In the genomic region with DNA sequence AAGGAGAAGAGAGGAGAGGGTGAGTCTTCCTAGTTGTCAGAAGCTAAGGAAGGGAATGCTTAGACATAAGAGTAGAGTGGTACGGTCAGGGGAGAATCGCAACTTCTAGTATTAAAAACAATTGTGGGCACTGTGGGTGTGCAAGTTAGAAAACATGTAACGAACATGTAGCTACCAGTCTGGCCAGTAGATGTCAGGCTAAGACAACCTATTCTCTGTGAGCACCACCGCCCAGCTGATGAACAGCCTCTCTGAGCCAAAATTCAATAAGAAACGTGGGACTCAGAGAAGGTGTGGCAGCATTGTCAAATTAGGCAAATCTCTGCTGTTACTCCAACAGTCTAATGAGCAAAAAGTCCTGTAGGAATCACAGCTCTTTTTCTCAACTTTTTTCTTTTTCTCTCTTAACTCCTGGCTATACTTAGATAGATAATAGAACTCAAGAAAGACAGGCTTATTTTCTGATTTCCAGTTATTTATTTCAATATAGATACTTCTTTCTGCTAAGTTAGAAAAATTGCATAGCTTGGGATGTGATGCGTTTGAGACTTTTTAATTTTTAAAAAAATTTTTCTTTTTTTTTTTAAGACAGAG, we compare ENCODE assay signal across 9 cellular contexts.
DNase-seq lines count a peak whose midpoint lies in the region; ATAC-seq and TF ChIP-seq lines count a peak whose summit lies in the region.
"Had no signal": no experiment of that assay in that cellular context is flagged by ENCODE, and none has a peak within 500 bp of the region (broad histone marks: within the 10 kb centered on the region; RNA-seq: fewer than 3 reads in every experiment).

No MANE protein-coding gene starts in this region.

- no peaks in the 10 kb centered on the region for H4K20me1 ChIP-seq in osteoblast (ENCODE audit: insufficient read depth, low read length)

- no peaks in the 10 kb centered on the region for H3K9me3 Mint-ChIP-seq in CD4-positive, alpha-beta memory T cell
- H3K9me3 Mint-ChIP-seq in activated T-helper 2 cell treated with anti-CD3 and anti-CD28 coated beads, Interferon-gamma antibody, Interleukin-2, Interleukin-4, amounts not matched to agents 10 μg/mL and 5 μg/mL and 100 μg/mL, durations not matched to agents 14 hours and 24 hours and 36 hours, result no peaks in the 10 kb centered on the region
- H3K9me3 Mint-ChIP-seq: T-helper 1 cell treated with Interleukin-12 subunit alpha and Interleukin-12 subunit beta and Interleukin-4 antibody, amounts not matched to agents 30 μg/mL and 1 μg/mL, for 36 hours had no signal

- H3K4me1 ChIP-seq in CD4-positive, alpha-beta memory T cell (ENCODE audit: insufficient read depth, low read length), result no peaks in the 10 kb centered on the region
- H3K4me1 ChIP-seq in RWPE2 (ENCODE audit: insufficient read depth, poor library complexity, severe bottlenecking), result no peaks in the 10 kb centered on the region
- no peaks in the 10 kb centered on the region for H3K4me1 ChIP-seq in foreskin keratinocyte
- peaks cover 28% of the 10 kb centered on the region for H3K4me1 ChIP-seq in osteoblast (ENCODE audit: insufficient read depth, low read length)
- H3K4me1 ChIP-seq in tibial artery, result peaks cover 0 to 31% (median 9%) of the 10 kb centered on the region in 4 donors

- no peaks in the 10 kb centered on the region for H3K79me2 ChIP-seq in osteoblast (ENCODE audit: insufficient read depth, low read length)

- no peaks in the 10 kb centered on the region for H3K36me3 ChIP-seq in CD4-positive, alpha-beta memory T cell (ENCODE audit: insufficient read depth, low read length)
- no peaks in the 10 kb centered on the region for H3K36me3 ChIP-seq in RWPE2 (ENCODE audit: low read depth)
- H3K36me3 ChIP-seq in osteoblast (ENCODE audit: insufficient read depth, low read length), result no peaks in the 10 kb centered on the region
- H3K36me3 ChIP-seq in tibial artery, result no peaks in the 10 kb centered on the region

- no peak overlapping the region for H2AFZ ChIP-seq in osteoblast (ENCODE audit: low read length)

- POLR2A ChIA-PET in CD4-positive, alpha-beta memory T cell (lab: Charles Lee; ENCODE audit: partially characterized antibody), result interaction anchor here (0.8 kb wide), 1 partner anchor 374 kb away, joined by 4 read pairs; no protein-coding TSS in a partner anchor

- H3K9me3 ChIP-seq in CD4-positive, alpha-beta memory T cell (ENCODE audit: control insufficient read depth in 1 of 2, low read length in 2 of 2), result no peaks in the 10 kb centered on the region
- H3K9me3 ChIP-seq in RWPE2 (ENCODE audit: severe bottlenecking) (no peaks in the 10 kb centered on the region), osteoblast (ENCODE audit: low read depth, low read length) (no peaks in the 10 kb centered on the region), tibial artery (no peaks in the 10 kb centered on the region)

- H3K4me3 Mint-ChIP-seq in CD4-positive, alpha-beta memory T cell, result no peak overlapping the region
- H3K4me3 Mint-ChIP-seq in activated T-helper 2 cell treated with anti-CD3 and anti-CD28 coated beads, Interferon-gamma antibody, Interleukin-2, Interleukin-4, amounts not matched to agents 10 μg/mL and 5 μg/mL and 100 μg/mL, durations not matched to agents 14 hours and 24 hours and 36 hours (ENCODE audit: low read depth), result no peak overlapping the region
- H3K4me3 Mint-ChIP-seq: T-helper 1 cell treated with Interleukin-12 subunit alpha and Interleukin-12 subunit beta and Interleukin-4 antibody, amounts not matched to agents 30 μg/mL and 1 μg/mL, for 36 hours had no signal

- peak; percentile 66 to 72 (median 70) for DNase-seq in CD4-positive, alpha-beta memory T cell
- DNase-seq in LNCaP clone FGC (ENCODE audit: low read depth), result peak; percentile 58
- DNase-seq in RWPE2 (ENCODE audit: low spot score), result no peak
- DNase-seq in activated T-helper 2 cell treated with anti-CD3 and anti-CD28 coated beads, Interferon-gamma antibody, Interleukin-2, Interleukin-4, amounts not matched to agents 10 μg/mL and 5 μg/mL and 100 μg/mL, durations not matched to agents 14 hours and 24 hours and 36 hours (ENCODE audit: low spot score), result peak; percentile 53
- peak; percentile 26 to 44 for DNase-seq in foreskin keratinocyte
- peak; percentile 87 for DNase-seq in osteoblast (ENCODE audit: insufficient read length, low spot score, missing footprints)
- DNase-seq in tibial artery, result peak; percentile 76 to 79

- H3K27ac Mint-ChIP-seq in CD4-positive, alpha-beta memory T cell, result no peak overlapping the region
- H3K27ac Mint-ChIP-seq in activated T-helper 2 cell treated with anti-CD3 and anti-CD28 coated beads, Interferon-gamma antibody, Interleukin-2, Interleukin-4, amounts not matched to agents 10 μg/mL and 5 μg/mL and 100 μg/mL, durations not matched to agents 14 hours and 24 hours and 36 hours, result no peak overlapping the region
- H3K27ac Mint-ChIP-seq: T-helper 1 cell treated with Interleukin-12 subunit alpha and Interleukin-12 subunit beta and Interleukin-4 antibody, amounts not matched to agents 30 μg/mL and 1 μg/mL, for 36 hours had no signal

- intact Hi-C loops in CD4-positive, alpha-beta memory T cell (cut with micrococcal nuclease), result loop anchor here (1.0 to 5.0 kb wide), 4 partner anchors 287 to 999 kb away; a partner anchor contains a TSS
- intact Hi-C loops in activated T-helper 2 cell treated with anti-CD3 and anti-CD28 coated beads, Interferon-gamma antibody, Interleukin-2, Interleukin-4, amounts not matched to agents 10 μg/mL and 5 μg/mL and 100 μg/mL, durations not matched to agents 14 hours and 24 hours and 36 hours (cut with micrococcal nuclease), result loop anchor here (1.0 to 5.0 kb wide), 2 partner anchors 297 to 374 kb away; no protein-coding TSS in a partner anchor
- intact Hi-C loops in tibial artery (cut with DNase I; ENCODE audit: low total_unique reads), result loop anchor here (2.0 to 10.0 kb wide), 3 partner anchors 189 to 375 kb away; a partner anchor contains a TSS

- no peak overlapping the region for H3K27ac ChIP-seq in CD4-positive, alpha-beta memory T cell (ENCODE audit: low read depth, low read length)
- H3K27ac ChIP-seq in RWPE2 (ENCODE audit: poor library complexity, severe bottlenecking) (no peak overlapping the region), foreskin keratinocyte (no peak overlapping the region), osteoblast (ENCODE audit: low read depth, low read length) (no peak overlapping the region), tibial artery (peak overlapping the region in 1 of 2 donors; percentile 75)

- peaks cover 0 to 2% (median 0%) of the 10 kb centered on the region in 4 donors for H3K4me1 Mint-ChIP-seq in CD4-positive, alpha-beta memory T cell
- H3K4me1 Mint-ChIP-seq in activated T-helper 2 cell treated with anti-CD3 and anti-CD28 coated beads, Interferon-gamma antibody, Interleukin-2, Interleukin-4, amounts not matched to agents 10 μg/mL and 5 μg/mL and 100 μg/mL, durations not matched to agents 14 hours and 24 hours and 36 hours (ENCODE audit: low read depth), result peaks cover 9% of the 10 kb centered on the region

- CTCF ChIA-PET in CD4-positive, alpha-beta memory T cell (lab: Charles Lee; ENCODE audit: partially characterized antibody), result interaction anchor here (0.7 to 9.2 kb wide), 49 partner anchors 9 to 999 kb away, joined by 3 to 354 read pairs (median 5); a partner anchor contains a TSS

- peak; percentile 71 for TF ChIP-seq CTCF in LNCaP clone FGC (IDR thresholded peaks at IDR 0.05; ENCODE audit: control insufficient read depth, extremely low read depth, insufficient read depth)
- peak; percentile 69 for TF ChIP-seq CTCF in RWPE2 (IDR thresholded peaks at IDR 0.05; ENCODE audit: poor library complexity, severe bottlenecking)
- TF ChIP-seq CTCF in foreskin keratinocyte (conservative IDR thresholded peaks at IDR 0.05), result peak; percentile 89
- peak; percentile 79 for TF ChIP-seq CTCF in osteoblast (IDR thresholded peaks at IDR 0.05; ENCODE audit: extremely low read depth, low read depth, low read length)
- TF ChIP-seq CTCF in tibial artery (IDR thresholded peaks at IDR 0.05), result peak; percentile 72 to 91

- no peak overlapping the region for H3K4me3 ChIP-seq in CD4-positive, alpha-beta memory T cell (ENCODE audit: low read length in 2 of 2)
- H3K4me3 ChIP-seq in LNCaP clone FGC (ENCODE audit: low read depth, low read length), result no peak overlapping the region
- H3K4me3 ChIP-seq in RWPE2 (ENCODE audit: severe bottlenecking), result no peak overlapping the region
- no peak overlapping the region for H3K4me3 ChIP-seq in osteoblast (ENCODE audit: insufficient read depth, low read length)
- H3K4me3 ChIP-seq in tibial artery, result no peak overlapping the region

- ATAC-seq in GM19468 (IDR thresholded peaks at IDR 0.05; ENCODE audit: extremely low read depth, unreplicated experiment), result peak; percentile 39
- peak; percentile 65 for ATAC-seq in RWPE2 (ENCODE audit: low read depth)
- ATAC-seq in foreskin keratinocyte, result peak; percentile 75

- peak overlapping the region; percentile 43 for H3K4me2 ChIP-seq in osteoblast (ENCODE audit: insufficient read depth, low read length)

- no peaks in the 10 kb centered on the region for H3K36me3 Mint-ChIP-seq in CD4-positive, alpha-beta memory T cell
- no peaks in the 10 kb centered on the region for H3K36me3 Mint-ChIP-seq in activated T-helper 2 cell treated with anti-CD3 and anti-CD28 coated beads, Interferon-gamma antibody, Interleukin-2, Interleukin-4, amounts not matched to agents 10 μg/mL and 5 μg/mL and 100 μg/mL, durations not matched to agents 14 hours and 24 hours and 36 hours (ENCODE audit: low read depth)

- peaks cover 9 to 13% of the 10 kb centered on the region in 2 donors for H3K27me3 Mint-ChIP-seq in CD4-positive, alpha-beta memory T cell
- H3K27me3 Mint-ChIP-seq in activated T-helper 2 cell treated with anti-CD3 and anti-CD28 coated beads, Interferon-gamma antibody, Interleukin-2, Interleukin-4, amounts not matched to agents 10 μg/mL and 5 μg/mL and 100 μg/mL, durations not matched to agents 14 hours and 24 hours and 36 hours (ENCODE audit: low read depth), result peaks cover 8% of the 10 kb centered on the region

- H3K27me3 ChIP-seq in CD4-positive, alpha-beta memory T cell (ENCODE audit: insufficient read depth, low read length), result no peaks in the 10 kb centered on the region
- H3K27me3 ChIP-seq in RWPE2 (ENCODE audit: insufficient read depth, poor library complexity, severe bottlenecking), result no peaks in the 10 kb centered on the region
- H3K27me3 ChIP-seq in foreskin keratinocyte, result peaks cover 32% of the 10 kb centered on the region
- H3K27me3 ChIP-seq in osteoblast (ENCODE audit: insufficient read depth, low read length), result no peaks in the 10 kb centered on the region
- H3K27me3 ChIP-seq in tibial artery, result peaks cover 0 to 2% of the 10 kb centered on the region in 2 donors
